ENCODE assay signal across 9 cellular contexts in the genomic region with DNA sequence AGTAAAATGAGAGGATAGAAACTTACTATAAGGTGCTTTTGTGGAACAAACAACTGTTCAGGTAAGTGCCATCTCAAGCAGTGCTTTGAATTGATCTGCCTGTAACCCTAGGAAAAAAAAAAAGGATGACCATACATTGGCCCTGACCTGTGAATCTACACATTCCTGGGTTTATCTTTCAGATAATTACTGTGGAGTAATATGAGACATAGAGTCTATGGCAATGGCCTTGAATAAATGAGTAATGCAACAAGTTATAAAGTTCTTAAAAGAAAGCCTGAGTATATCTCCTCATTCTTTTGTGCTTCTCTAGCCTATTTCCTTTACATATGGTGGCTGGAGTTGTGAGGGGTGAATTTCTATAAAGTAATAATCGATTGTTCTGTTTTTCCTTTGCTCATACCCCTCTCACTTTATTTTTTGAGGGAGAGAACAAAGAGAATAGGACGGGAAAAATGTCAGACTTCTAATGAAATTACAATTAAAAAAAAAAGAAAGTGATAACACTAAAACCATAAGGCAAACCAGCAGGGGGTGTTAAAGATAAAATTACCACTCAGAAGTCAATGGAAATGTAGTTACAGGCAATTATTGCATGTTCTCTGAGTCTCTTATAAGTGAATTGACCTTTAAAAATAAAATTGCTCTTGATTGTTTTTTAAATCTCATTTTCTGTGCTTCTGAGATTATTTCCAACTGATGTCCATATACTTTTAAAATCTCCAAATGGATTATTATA. TPM values are rescaled to one million over a fixed set of nuclear protein-coding genes. Genes with fewer than 3 reads are reported as not detected.
DNase-seq lines count a peak whose midpoint lies in the region; ATAC-seq and TF ChIP-seq lines count a peak whose summit lies in the region.
"Had no signal": no experiment of that assay in that cellular context is flagged by ENCODE, and none has a peak within 500 bp of the region (broad histone marks: within the 10 kb centered on the region; RNA-seq: fewer than 3 reads in every experiment).

No MANE protein-coding gene starts in this region.

- intact Hi-C loops in psoas muscle (cut with DNase I), result loop anchor here in 1 of 2 donors (5.0 kb wide), 1 partner anchor 127 kb away; no protein-coding TSS in a partner anchor

- WGBS in psoas muscle, 3 donors, result 72 to 85% (median 80%) methylated on average over 2 of the region's 2 CpGs

- H3K27ac ChIP-seq in psoas muscle, result no peak overlapping the region
- H3K27ac ChIP-seq in effector memory CD4-positive, alpha-beta T cell (ENCODE audit: insufficient read depth, low read length, poor library complexity, severe bottlenecking), result no peak overlapping the region
- H3K27ac ChIP-seq: KMS-11 had no signal

- H3K4me3 ChIP-seq in GM12865 (ENCODE audit: low read depth, low read length) (no peak overlapping the region), epithelial cell of esophagus (ENCODE audit: low read length) (no peak overlapping the region), psoas muscle (no peak overlapping the region)
- H3K4me3 ChIP-seq in effector memory CD4-positive, alpha-beta T cell (ENCODE audit: insufficient read depth, low read depth, low read length, poor library complexity, severe bottlenecking), result no peak overlapping the region

- no peaks in the 10 kb centered on the region for H3K36me3 ChIP-seq in psoas muscle (ENCODE audit: insufficient read depth in 1 of 2, low read depth in 1 of 2)
- no peaks in the 10 kb centered on the region for H3K36me3 ChIP-seq in effector memory CD4-positive, alpha-beta T cell (ENCODE audit: control insufficient read depth, insufficient read depth, low read length)

- peak; percentile 29 for TF ChIP-seq CTCF in GM12865 (IDR thresholded peaks at IDR 0.05; ENCODE audit: insufficient read depth, low read depth, low read length, missing control alignments)
- TF ChIP-seq CTCF in epithelial cell of esophagus (IDR thresholded peaks at IDR 0.05; ENCODE audit: insufficient read depth, low read depth, low read length, missing control alignments), result peak; percentile 18
- TF ChIP-seq CTCF in psoas muscle (IDR thresholded peaks at IDR 0.05), result peak; percentile 39

- no peaks in the 10 kb centered on the region for H3K9me3 ChIP-seq in psoas muscle
- H3K9me3 ChIP-seq in effector memory CD4-positive, alpha-beta T cell (ENCODE audit: control insufficient read depth, low read length), result no peaks in the 10 kb centered on the region

- ATAC-seq in psoas muscle (peak in 1 of 4 donors; percentile 51), HG02759 (IDR thresholded peaks at IDR 0.05; ENCODE audit: unreplicated experiment) (no peak)

- H3K4me1 ChIP-seq in psoas muscle, result peaks cover 4% of the 10 kb centered on the region
- no peaks in the 10 kb centered on the region for H3K4me1 ChIP-seq in effector memory CD4-positive, alpha-beta T cell (ENCODE audit: control insufficient read depth, insufficient read depth, low read length, poor library complexity, severe bottlenecking)

- DNase-seq in GM12865 (ENCODE audit: low read depth) (peak; percentile 52), NCI-H2171 treated with DMSO at 0.1 percent for 48 hours (lab: John Stamatoyannopoulos, UW) (peak; percentile 66), epithelial cell of esophagus (ENCODE audit: low read depth) (peak; percentile 40), psoas muscle (no peak), SK-N-DZ (ENCODE audit: low spot score) (no peak)
- no peak for DNase-seq in effector memory CD4-positive, alpha-beta T cell
- DNase-seq: glutamatergic neuron had no signal

- H3K27me3 ChIP-seq in psoas muscle (ENCODE audit: insufficient read depth in 3 of 3, low read length in 2 of 3), result no peaks in the 10 kb centered on the region
- no peaks in the 10 kb centered on the region for H3K27me3 ChIP-seq in effector memory CD4-positive, alpha-beta T cell (replicated peaks; ENCODE audit: control insufficient read depth, insufficient read depth, low read length, poor library complexity, severe bottlenecking)

RNA-seq across cellular contexts. Expression of gene ATP1A1, which starts 12.4 kb away (rescaled TPM):
- 100 to 1,000 TPM in 2 of 4 donors, 10 to 100 TPM in 2; 66.1 to 342 (median 150) TPM for total RNA-seq in psoas muscle
- 100 to 1,000 TPM; 126 to 440 (median 309) TPM for polyA plus RNA-seq in psoas muscle
- polyA plus RNA-seq in SK-N-DZ (2014; cell fraction: cytosol; rRNA removed), result 60.5 and 73.8 TPM in 2 replicates
- 64.6 and 149 TPM in 2 replicates for polyA plus RNA-seq in SK-N-DZ (2014; cell fraction: nucleus; rRNA removed)

Comparison
In these comparisons a context has a peak if more than half of its experiments do, and no peak if none do; other contexts are left out.
1. DNase-seq: peak in GM12865 (single experiment), NCI-H2171 treated with DMSO at 0.1 percent for 48 hours (single experiment) and epithelial cell of esophagus (single experiment); none in psoas muscle (0 of 2), effector memory CD4-positive, alpha-beta T cell (0 of 3) and SK-N-DZ (single experiment).
2. Peak in every context shown above with its lines, with median percentiles within 50 percentile points of each other: CTCF ChIP-seq.